23 cellular contexts compared by ENCODE assay signal in the genomic region with DNA sequence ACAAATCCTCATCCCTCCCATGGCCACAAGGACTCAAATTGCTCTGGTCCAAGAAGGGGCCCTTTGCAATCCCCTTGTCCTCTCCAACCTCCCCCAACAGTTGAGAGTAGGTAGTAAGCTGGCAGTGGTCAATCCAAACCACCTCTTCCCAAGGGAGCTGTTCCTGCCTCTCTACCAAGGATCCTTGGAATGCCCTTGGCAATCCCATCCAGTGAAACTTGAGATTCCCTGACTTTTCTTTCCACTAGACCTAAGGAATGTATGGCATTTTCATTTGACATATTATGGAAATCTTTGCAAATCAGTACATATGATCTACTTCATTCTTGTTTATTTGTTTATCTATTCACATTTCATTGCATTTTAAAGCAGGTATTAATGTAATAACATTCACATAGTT. TPM values are rescaled to one million over a fixed set of nuclear protein-coding genes. Genes with fewer than 3 reads are reported as not detected.
"Had no signal": no experiment of that assay in that cellular context is flagged by ENCODE, and none has a peak within 500 bp of the region (broad histone marks: within the 10 kb centered on the region; RNA-seq: fewer than 3 reads in every experiment).

No MANE protein-coding gene starts in this region.

- H3K27me3 ChIP-seq: breast epithelium, tibial artery had no signal

- H3K9me3 ChIP-seq: breast epithelium, lower lobe of right lung, tibial artery had no signal

- H3K4me3 ChIP-seq: breast epithelium, lower lobe of right lung, tibial artery had no signal

- FAIRE-seq: islet of Langerhans had no signal

- H3K27ac ChIP-seq: breast epithelium, lower lobe of right lung, tibial artery had no signal

- H3K36me3 ChIP-seq: breast epithelium, lower lobe of right lung, tibial artery had no signal

- DNase-seq: activated CD4-positive, alpha-beta T cell treated with anti-CD3 and anti-CD28 coated beads, Interleukin-2, amount 10 ng/mL, durations not matched to agents 7 days and 5 days; activated CD8-positive, alpha-beta T cell treated with anti-CD3 and anti-CD28 coated beads, Interleukin-2, amount 10 ng/mL, durations not matched to agents 7 days and 5 days; activated naive CD4-positive, alpha-beta T cell treated with anti-CD3 and anti-CD28 coated beads for 36 hours; activated T-cell treated with anti-CD3 and anti-CD28 coated beads, Interleukin-2, amount 50 U/mL, for 24 hours; anterior cingulate cortex; cortex of kidney; effector CD4-positive, alpha-beta T cell; left cardiac atrium; lower lobe of right lung; stimulated activated CD4-positive, alpha-beta T cell treated with anti-CD3 and anti-CD28 coated beads, Interleukin-12 subunit alpha, Interleukin-12 subunit beta, amount 100 ng/mL, for 4 hours; stimulated activated CD4-positive, alpha-beta T cell treated with anti-CD3 and anti-CD28 coated beads, Interleukin-1b, Interleukin-23, amount 100 ng/mL, for 48 hours; stimulated activated naive CD4-positive, alpha-beta T cell treated with Interleukin-2 at 50 U/mL for 16 hours; substantia nigra; T-cell; T-helper 9 cell; tibial artery had no signal

- ATAC-seq: activated CD8-positive, alpha-beta T cell treated with anti-CD3 and anti-CD28 coated beads, Interleukin-2, amount 10 ng/mL, durations not matched to agents 7 days and 5 days; left cardiac atrium had no signal

- H3K4me1 ChIP-seq: breast epithelium, lower lobe of right lung, tibial artery had no signal

RNA-seq across cellular contexts. Expression of a gene that starts 4.8 kb away (rescaled TPM):
- total RNA-seq: activated CD4-positive, alpha-beta T cell treated with anti-CD3 and anti-CD28 coated beads, Interleukin-2, amount 10 ng/mL, durations not matched to agents 7 days and 5 days; activated CD8-positive, alpha-beta T cell treated with anti-CD3 and anti-CD28 coated beads, Interleukin-2, amount 10 ng/mL, durations not matched to agents 7 days and 5 days; activated naive CD4-positive, alpha-beta T cell treated with anti-CD3 and anti-CD28 coated beads for 36 hours; activated T-helper 2 cell treated with anti-CD3 and anti-CD28 coated beads, Interferon-gamma antibody, Interleukin-2, Interleukin-4, amounts not matched to agents 10 μg/mL and 5 μg/mL and 100 μg/mL, durations not matched to agents 14 hours and 24 hours and 36 hours; esophagus mucosa; fibroblast of villous mesenchyme; glomerular endothelial cell; left cardiac atrium; T-cell; urinary bladder had no signal
- polyA plus RNA-seq: urinary bladder had no signal

RNA-seq across cellular contexts. Expression of a gene that starts 58.4 kb away (rescaled TPM):
- total RNA-seq: activated CD4-positive, alpha-beta T cell treated with anti-CD3 and anti-CD28 coated beads, Interleukin-2, amount 10 ng/mL, durations not matched to agents 7 days and 5 days; activated CD8-positive, alpha-beta T cell treated with anti-CD3 and anti-CD28 coated beads, Interleukin-2, amount 10 ng/mL, durations not matched to agents 7 days and 5 days; activated naive CD4-positive, alpha-beta T cell treated with anti-CD3 and anti-CD28 coated beads for 36 hours; activated T-helper 2 cell treated with anti-CD3 and anti-CD28 coated beads, Interferon-gamma antibody, Interleukin-2, Interleukin-4, amounts not matched to agents 10 μg/mL and 5 μg/mL and 100 μg/mL, durations not matched to agents 14 hours and 24 hours and 36 hours had no signal
